Comparison of ENCODE assay signal across 27 cellular contexts in genomic region chr1:5886140-5886483, GRCh38.
"Had no signal": no experiment of that assay in that cellular context is flagged by ENCODE, and none has a peak within 500 bp of the region (broad histone marks: within the 10 kb centered on the region; RNA-seq: fewer than 3 reads in every experiment).

No MANE protein-coding gene starts in this region.

- H3K36me3 ChIP-seq: neural progenitor cell, prostate gland, right atrium auricular region, transverse colon, upper lobe of right lung, uterus had no signal

- H3K9ac ChIP-seq: neural progenitor cell had no signal

- H2AFZ ChIP-seq: neural progenitor cell had no signal

- H3K4me2 ChIP-seq: neural progenitor cell, smooth muscle cell had no signal

- DNase-seq: cortex of kidney; effector memory CD8-positive, alpha-beta T cell; esophagus squamous epithelium; foreskin melanocyte; hypothalamus; immature natural killer cell; islet precursor cell; mesenchymal stem cell; mucosa of descending colon; naive B cell; stimulated activated CD4-positive, alpha-beta T cell treated with anti-CD3 and anti-CD28 coated beads, Interleukin-12 subunit alpha, Interleukin-12 subunit beta, amount 100 ng/mL, for 4 hours; stimulated activated CD4-positive, alpha-beta T cell treated with anti-CD3 and anti-CD28 coated beads, Interleukin-1b, Interleukin-23, amount 100 ng/mL, for 48 hours; stimulated activated CD4-positive, alpha-beta T cell treated with anti-CD3 and anti-CD28 coated beads, Interleukin-4, amount 100 ng/mL, for 1 hour; stimulated activated CD8-positive, alpha-beta memory T cell treated with anti-CD3 and anti-CD28 coated beads, Interleukin-4, amount 100 ng/mL, for 48 hours; stimulated activated naive CD4-positive, alpha-beta T cell; stimulated activated naive CD8-positive, alpha-beta T cell treated with anti-CD3 and anti-CD28 coated beads, Interleukin-15, amount 100 ng/mL, for 72 hours; transverse colon; upper lobe of right lung; uterus had no signal

- H3K27me3 ChIP-seq: esophagus squamous epithelium, neural progenitor cell, right atrium auricular region, suprapubic skin, transverse colon, upper lobe of right lung, uterus had no signal

- H3K27ac ChIP-seq: esophagus squamous epithelium, neural progenitor cell, prostate gland, right atrium auricular region, suprapubic skin, transverse colon, upper lobe of right lung, uterus had no signal

- H3K4me1 ChIP-seq: esophagus squamous epithelium, prostate gland, suprapubic skin, transverse colon, upper lobe of right lung, uterus had no signal

- H3K4me3 ChIP-seq: esophagus squamous epithelium, mucosa of descending colon, neural progenitor cell, prostate gland, right atrium auricular region, smooth muscle cell, suprapubic skin, transverse colon, upper lobe of right lung, uterus had no signal

- ATAC-seq: effector memory CD8-positive, alpha-beta T cell; mucosa of descending colon; natural killer cell treated with Interleukin-12 subunit alpha and Interleukin-12 subunit beta and Interleukin-15 and Interleukin-18, amount 100 ng/mL, for 72 hours; sciatic nerve; stimulated activated naive CD8-positive, alpha-beta T cell treated with anti-CD3 and anti-CD28 coated beads, Interleukin-15, amount 100 ng/mL, for 72 hours; upper lobe of right lung had no signal

- FAIRE-seq: endometrium had no signal

- H3K9me3 ChIP-seq: esophagus squamous epithelium, mucosa of descending colon, prostate gland, right atrium auricular region, suprapubic skin, transverse colon, upper lobe of right lung, uterus had no signal
